In genomic region chr3:189841474-189842205, GRCh38 we compare ENCODE assay signal across 9 cellular contexts.
DNase-seq lines count a peak whose midpoint lies in the region; ATAC-seq and TF ChIP-seq lines count a peak whose summit lies in the region.
"Had no signal": no experiment of that assay in that cellular context is flagged by ENCODE, and none has a peak within 500 bp of the region (broad histone marks: within the 10 kb centered on the region; RNA-seq: fewer than 3 reads in every experiment).

No MANE protein-coding gene starts in this region.

- H3K36me3 ChIP-seq in GM06990 (ENCODE audit: control insufficient read depth, insufficient read depth, low read length): no peaks in the 10 kb centered on the region; the same call in 1 of the 2 replicates

- peaks cover 45% of the 10 kb centered on the region for H3K4me1 Mint-ChIP-seq in nephron progenitor cell

- peak; percentile 52 for ATAC-seq in HG03175 (IDR thresholded peaks at IDR 0.05; ENCODE audit: unreplicated experiment)

- no peak overlapping the region for H3K4me3 ChIP-seq in GM06990 (replicated peaks; ENCODE audit: low read depth, low read length)

- no peaks in the 10 kb centered on the region for H3K27me3 Mint-ChIP-seq in nephron progenitor cell (ENCODE audit: low read depth, poor library complexity)

- H3K27me3 ChIP-seq in GM06990 (replicated peaks; ENCODE audit: control insufficient read depth, insufficient read depth, low read length): no peaks in the 10 kb centered on the region

- DNase-seq in GM06990 (ENCODE audit: extremely low read depth, insufficient read length): peak; percentile 22
- DNase-seq in amniotic epithelial cell (ENCODE audit: low read depth): peak; percentile 23
- no peak for DNase-seq in nephron progenitor cell
- no peak for DNase-seq in dermis blood vessel endothelial cell
- DNase-seq in hepatic stellate cell (ENCODE audit: low spot score): no peak
- no peak for DNase-seq in stimulated activated CD8-positive, alpha-beta memory T cell treated with anti-CD3 and anti-CD28 coated beads, Interleukin-4, amount 100 ng/mL, for 48 hours
- DNase-seq in LoVo (ENCODE audit: low spot score): no peak
- DNase-seq: NCI-H1436 had no signal

- TF ChIP-seq CTCF in GM06990 (IDR thresholded peaks at IDR 0.05; ENCODE audit: insufficient read depth, low read length, poor library complexity, severe bottlenecking) (no peak), nephron progenitor cell (IDR thresholded peaks at IDR 0.05) (no peak)

- H3K4me3 Mint-ChIP-seq in nephron progenitor cell: no peak overlapping the region

- H3K36me3 Mint-ChIP-seq in nephron progenitor cell (ENCODE audit: low read depth): no peaks in the 10 kb centered on the region

- no peaks in the 10 kb centered on the region for H3K9me3 Mint-ChIP-seq in nephron progenitor cell

- peak overlapping the region; percentile 2 for H3K27ac Mint-ChIP-seq in nephron progenitor cell

Comparison
In these comparisons a context has a peak if more than half of its experiments do, and no peak if none do; other contexts are left out.
1. DNase-seq: peak in GM06990 (single experiment) and amniotic epithelial cell (single experiment); none in nephron progenitor cell (single experiment), dermis blood vessel endothelial cell (single experiment), hepatic stellate cell (single experiment), stimulated activated CD8-positive, alpha-beta memory T cell treated with anti-CD3 and anti-CD28 coated beads, Interleukin-4, amount 100 ng/mL, for 48 hours (single experiment) and LoVo (single experiment).